ENCODE assay signal across 1 cellular context in genomic region chr14:100726467-100726811, GRCh38.
A peak's percentile ranks its signal among the peaks of the same experiment; 100 is the strongest.
TF ChIP-seq lines count a peak whose summit lies in the region.

No MANE protein-coding gene starts in this region.

TF ChIP-seq in WTC11, 78 proteins besides CTCF, POLR2A, EP300 and RAD21 (continued from another document):
- TF ChIP-seq ARID4B (CRISPR knock-in tag; IDR thresholded peaks at IDR 0.05; ENCODE audit: borderline replicate concordance) (peak; percentile 61; the same call in 1 of the 2 replicates), NR3C1 (CRISPR knock-in tag; conservative IDR thresholded peaks at IDR 0.05; ENCODE audit: low read depth) (no peak), FOXJ3 (CRISPR knock-in tag; IDR thresholded peaks at IDR 0.05; ENCODE audit: borderline replicate concordance) (no peak), ELF4 (CRISPR knock-in tag; IDR thresholded peaks at IDR 0.05; ENCODE audit: low read depth) (no peak), SP1 (CRISPR knock-in tag; conservative IDR thresholded peaks at IDR 0.05) (no peak), USF2 (CRISPR knock-in tag; IDR thresholded peaks at IDR 0.05) (no peak), GTF2I (CRISPR knock-in tag; conservative IDR thresholded peaks at IDR 0.05) (no peak), ZMAT4 (CRISPR knock-in tag; IDR thresholded peaks at IDR 0.05) (no peak), CDX4 (CRISPR knock-in tag; IDR thresholded peaks at IDR 0.05; ENCODE audit: borderline replicate concordance) (no peak), E2F5 (CRISPR knock-in tag; IDR thresholded peaks at IDR 0.05) (no peak), FOXP4 (CRISPR knock-in tag; IDR thresholded peaks at IDR 0.05) (0 out of 2 replicates have a peak, but pooled peaks have one; percentile 41), RELA (CRISPR knock-in tag; IDR thresholded peaks at IDR 0.05; ENCODE audit: borderline replicate concordance) (no peak), RORB (CRISPR knock-in tag; IDR thresholded peaks at IDR 0.05) (no peak), IRF1 (CRISPR knock-in tag; IDR thresholded peaks at IDR 0.05) (no peak)
